In the genomic region with DNA sequence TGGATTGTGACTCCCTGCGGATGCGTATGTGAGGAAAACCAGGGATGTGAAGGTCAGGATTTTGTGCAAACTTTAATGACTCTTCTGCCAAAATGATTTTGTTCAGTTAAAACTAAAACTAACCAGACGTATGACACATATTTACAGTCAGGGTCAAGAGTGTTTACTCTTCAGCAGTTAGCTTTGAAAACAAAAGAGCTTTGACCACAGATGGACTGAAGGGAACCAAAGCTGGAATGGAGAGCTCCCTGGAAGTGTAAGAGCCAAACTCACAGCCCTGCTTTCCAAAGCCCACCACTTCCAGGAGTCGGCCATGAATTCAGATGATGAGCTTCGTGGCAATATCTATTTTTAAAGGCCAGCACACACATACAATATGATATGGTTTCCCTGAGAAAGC, we compare ENCODE assay signal across 11 cellular contexts. TPM values are rescaled to one million over a fixed set of nuclear protein-coding genes. Genes with fewer than 3 reads are reported as not detected.
DNase-seq lines count a peak whose midpoint lies in the region; ATAC-seq and TF ChIP-seq lines count a peak whose summit lies in the region.
"Had no signal": no experiment of that assay in that cellular context is flagged by ENCODE, and none has a peak within 500 bp of the region (broad histone marks: within the 10 kb centered on the region; RNA-seq: fewer than 3 reads in every experiment).

No MANE protein-coding gene starts in this region.

- H2BK120ac ChIP-seq in trophoblast cell (ENCODE audit: insufficient read depth, low read length, poor library complexity), result no peak overlapping the region

- H3K4me1 Mint-ChIP-seq in Calu3 (ENCODE audit: low read depth, unreplicated experiment), result peaks cover 67% of the 10 kb centered on the region
- peaks cover 1% of the 10 kb centered on the region for H3K4me1 Mint-ChIP-seq in activated naive CD8-positive, alpha-beta T cell treated with anti-CD3 and anti-CD28 coated beads, Interleukin-2, amount 50 U/mL, for 24 hours

- WGBS in gastroesophageal sphincter (ENCODE audit: low coverage in 1 of 2), 2 donors, result 21 to 26% methylated on average over 5 of the region's 5 CpGs
- no CpG with 5 or more reads among the region's 5 CpGs for WGBS in trophoblast cell (ENCODE audit: extremely low coverage, insufficient coverage, insufficient read length)

- BruUV-seq in Calu3 (replicated peaks; lab: Mats Ljungman, UMichigan), result no TSS peak

- peak overlapping the region; percentile 66 for H3K4me3 Mint-ChIP-seq in Calu3 (ENCODE audit: low read depth, unreplicated experiment)
- no peak overlapping the region for H3K4me3 Mint-ChIP-seq in activated naive CD8-positive, alpha-beta T cell treated with anti-CD3 and anti-CD28 coated beads, Interleukin-2, amount 50 U/mL, for 24 hours

- no peaks in the 10 kb centered on the region for H3K9me3 Mint-ChIP-seq in Calu3 (ENCODE audit: low read depth, unreplicated experiment)
- no peaks in the 10 kb centered on the region for H3K9me3 Mint-ChIP-seq in activated naive CD8-positive, alpha-beta T cell treated with anti-CD3 and anti-CD28 coated beads, Interleukin-2, amount 50 U/mL, for 24 hours

- H3K23ac ChIP-seq in trophoblast cell (ENCODE audit: low read length), result no peak overlapping the region

- peak; percentile 10 for TF ChIP-seq EP300 in gastroesophageal sphincter (IDR thresholded peaks at IDR 0.05)

- H3K79me1 ChIP-seq in trophoblast cell (ENCODE audit: low read length), result peaks cover 6% of the 10 kb centered on the region

- ATAC-seq in gastroesophageal sphincter (peak; percentile 17), GM19023 (IDR thresholded peaks at IDR 0.05; ENCODE audit: unreplicated experiment) (no peak)
- no peak for ATAC-seq in activated naive CD8-positive, alpha-beta T cell treated with anti-CD3 and anti-CD28 coated beads, Interleukin-2, amount 50 U/mL, for 24 hours

- DNase-seq in Calu3 (no peak), SHP77 (lab: John Stamatoyannopoulos, UW) (peak; percentile 29 to 31), trophoblast cell (no peak), NCI-H1417 treated with DMSO at 0.1 percent for 48 hours (lab: John Stamatoyannopoulos, UW) (no peak), UCSD-AML1 (lab: John Stamatoyannopoulos, UW; ENCODE audit: unreplicated experiment) (no peak)
- no peak for DNase-seq in activated naive CD8-positive, alpha-beta T cell treated with anti-CD3 and anti-CD28 coated beads, Interleukin-2, amount 50 U/mL, for 24 hours
- DNase-seq: activated naive CD4-positive, alpha-beta T cell treated with anti-CD3 and anti-CD28 coated beads, Interleukin-2, amount 50 U/mL, for 16 hours; DMS79 treated with DMSO at 0.1 percent for 48 hours; NCI-H187 treated with DMSO at 0.1 percent for 48 hours had no signal

- H2BK12ac ChIP-seq in trophoblast cell (ENCODE audit: low read length), result no peak overlapping the region

- no peak overlapping the region for H3K4me2 ChIP-seq in trophoblast cell (ENCODE audit: low read length)

- no peak overlapping the region for H3K14ac ChIP-seq in trophoblast cell (ENCODE audit: low read length)

- intact Hi-C loops in Calu3 (cut with micrococcal nuclease; ENCODE audit: unreplicated experiment), result loop anchor here (5.0 kb wide), 1 partner anchor 38 kb away; no protein-coding TSS in a partner anchor

- H3K27ac ChIP-seq in gastroesophageal sphincter (peak overlapping the region; percentile 81 to 94 (median 86)), trophoblast cell (ENCODE audit: low read depth, low read length) (peak overlapping the region; percentile 65)

- no peaks in the 10 kb centered on the region for H3K36me3 ChIP-seq in gastroesophageal sphincter
- no peaks in the 10 kb centered on the region for H3K36me3 ChIP-seq in trophoblast cell (ENCODE audit: control insufficient read depth in 1 of 2, insufficient read depth in 2 of 2, low read length in 2 of 2)

- H3K27me3 Mint-ChIP-seq in Calu3 (ENCODE audit: unreplicated experiment), result no peaks in the 10 kb centered on the region
- H3K27me3 Mint-ChIP-seq in activated naive CD8-positive, alpha-beta T cell treated with anti-CD3 and anti-CD28 coated beads, Interleukin-2, amount 50 U/mL, for 24 hours, result no peaks in the 10 kb centered on the region

- peak overlapping the region; percentile 92 for H3K27ac Mint-ChIP-seq in Calu3 (ENCODE audit: unreplicated experiment)
- H3K27ac Mint-ChIP-seq in activated naive CD8-positive, alpha-beta T cell treated with anti-CD3 and anti-CD28 coated beads, Interleukin-2, amount 50 U/mL, for 24 hours, result no peak overlapping the region

- H3K9me3 ChIP-seq in gastroesophageal sphincter (no peaks in the 10 kb centered on the region), trophoblast cell (ENCODE audit: insufficient read depth, low read depth, low read length) (no peaks in the 10 kb centered on the region)

- H3K4me3 ChIP-seq in gastroesophageal sphincter, result no peak overlapping the region
- H3K4me3 ChIP-seq in trophoblast cell (ENCODE audit: low read depth, low read length), result no peak overlapping the region

- no peak overlapping the region for H4K8ac ChIP-seq in trophoblast cell (ENCODE audit: low read depth, low read length)

- peaks cover 41% of the 10 kb centered on the region for H3K36me3 Mint-ChIP-seq in Calu3 (ENCODE audit: insufficient read depth, unreplicated experiment)
- peaks cover 2% of the 10 kb centered on the region for H3K36me3 Mint-ChIP-seq in activated naive CD8-positive, alpha-beta T cell treated with anti-CD3 and anti-CD28 coated beads, Interleukin-2, amount 50 U/mL, for 24 hours (ENCODE audit: low read depth)

- no peak overlapping the region for H2AFZ ChIP-seq in trophoblast cell (ENCODE audit: insufficient read depth, low read length, poor library complexity)

- TF ChIP-seq CTCF in Calu3 (IDR thresholded peaks at IDR 0.05; ENCODE audit: unreplicated experiment) (no peak), gastroesophageal sphincter (IDR thresholded peaks at IDR 0.05) (no peak)

- H2BK5ac ChIP-seq in trophoblast cell (ENCODE audit: low read depth, low read length, poor library complexity), result no peak overlapping the region

- no peak overlapping the region for H2AK5ac ChIP-seq in trophoblast cell (ENCODE audit: low read length)

- no peak overlapping the region for H3K9ac ChIP-seq in trophoblast cell (ENCODE audit: low read length)

- no peak overlapping the region for H4K12ac ChIP-seq in trophoblast cell (ENCODE audit: low read depth, low read length)

- H3K4me1 ChIP-seq in gastroesophageal sphincter (peaks cover 3 to 93% (median 20%) of the 10 kb centered on the region in 3 donors), trophoblast cell (ENCODE audit: control insufficient read depth in 1 of 2, insufficient read depth in 2 of 2, low read length in 2 of 2) (peaks cover 9 to 24% of the 10 kb centered on the region in 2 experiments)

- TF ChIP-seq POLR2A in gastroesophageal sphincter (IDR thresholded peaks at IDR 0.05), result no peak

- H4K91ac ChIP-seq in trophoblast cell (ENCODE audit: low read depth, low read length), result no peak overlapping the region

- H3K79me2 ChIP-seq in trophoblast cell (ENCODE audit: control insufficient read depth, insufficient read depth, low read length, poor library complexity), result no peaks in the 10 kb centered on the region

- CTCF ChIA-PET in Calu3 (lab: Charles Lee), result interaction anchor here (0.6 to 2.6 kb wide), 10 partner anchors 9 to 622 kb away, joined by 3 to 11 read pairs (median 3); no protein-coding TSS in a partner anchor

- no peak overlapping the region for H3K4ac ChIP-seq in trophoblast cell (ENCODE audit: low read depth, low read length)

- H3K27me3 ChIP-seq in gastroesophageal sphincter (no peaks in the 10 kb centered on the region), trophoblast cell (ENCODE audit: insufficient read depth, low read length) (no peaks in the 10 kb centered on the region)

- H3K18ac ChIP-seq in trophoblast cell (ENCODE audit: low read length), result no peak overlapping the region

RNA-seq across cellular contexts. Expression of a gene that starts 15.5 kb away (rescaled TPM):
- 111 and 147 TPM in 2 replicates for total RNA-seq in Calu3 (2022)
- total RNA-seq in gastroesophageal sphincter, result 1,000 to 10,000 TPM in 2 of 4 donors, 100 to 1,000 TPM in 2; 585 to 1,262 (median 942) TPM
- 25.1 and 25.3 TPM in 2 replicates for polyA plus RNA-seq in trophoblast cell (2013)

Comparison
In these comparisons a context has a peak if more than half of its experiments do, and no peak if none do; other contexts are left out.
1. DNase-seq: peak in SHP77 (2 of 2); none in Calu3 (single experiment), trophoblast cell (0 of 2), NCI-H1417 treated with DMSO at 0.1 percent for 48 hours (single experiment), UCSD-AML1 (single experiment) and activated naive CD8-positive, alpha-beta T cell treated with anti-CD3 and anti-CD28 coated beads, Interleukin-2, amount 50 U/mL, for 24 hours (single experiment).